Comparison of ENCODE assay signal across 7 cellular contexts in genomic region chr11:6258571-6258998, GRCh38. TPM values are rescaled to one million over a fixed set of nuclear protein-coding genes. Genes with fewer than 3 reads are reported as not detected.
DNase-seq lines count a peak whose midpoint lies in the region; ATAC-seq and TF ChIP-seq lines count a peak whose summit lies in the region.
"Had no signal": no experiment of that assay in that cellular context is flagged by ENCODE, and none has a peak within 500 bp of the region (broad histone marks: within the 10 kb centered on the region; RNA-seq: fewer than 3 reads in every experiment).

No MANE protein-coding gene starts in this region.

- peaks cover 8% of the 10 kb centered on the region for H3K4me1 Mint-ChIP-seq in activated naive CD8-positive, alpha-beta T cell (ENCODE audit: low read depth)
- no peaks in the 10 kb centered on the region for H3K4me1 Mint-ChIP-seq in activated naive CD8-positive, alpha-beta T cell treated with anti-CD3 and anti-CD28 coated beads for 36 hours
- H3K4me1 Mint-ChIP-seq in immature natural killer cell = peaks cover 7 to 11% of the 10 kb centered on the region in 2 donors
- no peaks in the 10 kb centered on the region for H3K4me1 Mint-ChIP-seq in type B pancreatic cell (ENCODE audit: unreplicated experiment)

- no peak for DNase-seq in activated naive CD8-positive, alpha-beta T cell treated with anti-CD3 and anti-CD28 coated beads for 36 hours
- no peak for DNase-seq in immature natural killer cell
- DNase-seq in type B pancreatic cell (ENCODE audit: extremely low spot score, unreplicated experiment) = no peak
- no peak for DNase-seq in colonic mucosa

- H3K27ac Mint-ChIP-seq in activated naive CD8-positive, alpha-beta T cell = no peak overlapping the region
- H3K27ac Mint-ChIP-seq in activated naive CD8-positive, alpha-beta T cell treated with anti-CD3 and anti-CD28 coated beads for 36 hours = no peak overlapping the region
- H3K27ac Mint-ChIP-seq in immature natural killer cell (no peak overlapping the region), type B pancreatic cell (no peak overlapping the region)

- no peaks in the 10 kb centered on the region for H3K9me3 ChIP-seq in colonic mucosa

- H3K27me3 ChIP-seq in colonic mucosa = peaks cover 29% of the 10 kb centered on the region

- no peaks in the 10 kb centered on the region for H3K36me3 Mint-ChIP-seq in activated naive CD8-positive, alpha-beta T cell
- H3K36me3 Mint-ChIP-seq in activated naive CD8-positive, alpha-beta T cell treated with anti-CD3 and anti-CD28 coated beads for 36 hours = no peaks in the 10 kb centered on the region
- H3K36me3 Mint-ChIP-seq in immature natural killer cell (no peaks in the 10 kb centered on the region), type B pancreatic cell (no peaks in the 10 kb centered on the region)

- H3K4me3 Mint-ChIP-seq in activated naive CD8-positive, alpha-beta T cell = peak overlapping the region; percentile 76
- no peak overlapping the region for H3K4me3 Mint-ChIP-seq in activated naive CD8-positive, alpha-beta T cell treated with anti-CD3 and anti-CD28 coated beads for 36 hours
- H3K4me3 Mint-ChIP-seq in immature natural killer cell = peak overlapping the region; percentile 69 to 81 (median 79)
- H3K4me3 Mint-ChIP-seq in type B pancreatic cell = peak overlapping the region; percentile 81

- no peak for ATAC-seq in HG03521 (IDR thresholded peaks at IDR 0.05; ENCODE audit: unreplicated experiment)

- no peaks in the 10 kb centered on the region for H3K36me3 ChIP-seq in colonic mucosa

- H3K27ac ChIP-seq in colonic mucosa = no peak overlapping the region

- H3K27me3 Mint-ChIP-seq in activated naive CD8-positive, alpha-beta T cell = peaks cover 5% of the 10 kb centered on the region
- peaks cover 17% of the 10 kb centered on the region for H3K27me3 Mint-ChIP-seq in activated naive CD8-positive, alpha-beta T cell treated with anti-CD3 and anti-CD28 coated beads for 36 hours
- peaks cover 0 to 8% (median 7%) of the 10 kb centered on the region in 3 donors for H3K27me3 Mint-ChIP-seq in immature natural killer cell (ENCODE audit: low read depth in 3 of 3)
- H3K27me3 Mint-ChIP-seq in type B pancreatic cell = no peaks in the 10 kb centered on the region

- no peak overlapping the region for H3K4me3 ChIP-seq in colonic mucosa

- no peak overlapping the region for H3K9ac ChIP-seq in colonic mucosa (ENCODE audit: low read depth in 2 of 2, low read length in 2 of 2)

- intact Hi-C loops in colonic mucosa (cut with DNase I) = loop anchor here (5.0 kb wide), 1 partner anchor 94 kb away; no protein-coding TSS in a partner anchor

- no peaks in the 10 kb centered on the region for H3K9me3 Mint-ChIP-seq in activated naive CD8-positive, alpha-beta T cell (ENCODE audit: low read depth)
- no peaks in the 10 kb centered on the region for H3K9me3 Mint-ChIP-seq in activated naive CD8-positive, alpha-beta T cell treated with anti-CD3 and anti-CD28 coated beads for 36 hours
- no peaks in the 10 kb centered on the region for H3K9me3 Mint-ChIP-seq in immature natural killer cell
- H3K9me3 Mint-ChIP-seq in type B pancreatic cell = no peaks in the 10 kb centered on the region

- no peaks in the 10 kb centered on the region for H3K4me1 ChIP-seq in colonic mucosa

- TF ChIP-seq CTCF in type B pancreatic cell (conservative IDR thresholded peaks at IDR 0.05) (no peak), colonic mucosa (IDR thresholded peaks at IDR 0.05) (no peak)

RNA-seq across cellular contexts. Expression of gene CCKBR, which starts 1.1 kb away (rescaled TPM):
- total RNA-seq in activated naive CD8-positive, alpha-beta T cell treated with anti-CD3 and anti-CD28 coated beads for 36 hours = under 1 TPM; 0.16 to 0.43 TPM
- not detected for polyA plus RNA-seq in immature natural killer cell
- 0.90 and 1.1 TPM in 2 replicates for total RNA-seq in type B pancreatic cell (ENCODE audit: low replicate concordance)
- not detected for total RNA-seq in colonic mucosa
- total RNA-seq: OCI-LY7 had no signal

RNA-seq across cellular contexts. Expression of gene CNGA4, which starts 19.7 kb away (rescaled TPM):
- total RNA-seq in activated naive CD8-positive, alpha-beta T cell treated with anti-CD3 and anti-CD28 coated beads for 36 hours = under 1 TPM; 0.10 to 0.30 TPM
- polyA plus RNA-seq in immature natural killer cell = not detected
- total RNA-seq in type B pancreatic cell (ENCODE audit: low replicate concordance) = 0.62 and 0.68 TPM in 2 replicates
- total RNA-seq in colonic mucosa = under 1 TPM in 1 of 2 donors, not detected in 1; 0.12 TPM

RNA-seq across cellular contexts. Expression of gene FHIP1B, which starts 24.1 kb away (rescaled TPM):
- 10 to 100 TPM; 14.2 to 16.0 TPM for total RNA-seq in activated naive CD8-positive, alpha-beta T cell treated with anti-CD3 and anti-CD28 coated beads for 36 hours
- 10 to 100 TPM; 11.9 to 20.5 (median 15.1) TPM for polyA plus RNA-seq in immature natural killer cell
- total RNA-seq in type B pancreatic cell (ENCODE audit: low replicate concordance) (50.7 and 52.5 TPM in 2 replicates), colonic mucosa (100 to 1,000 TPM in 1 of 2 donors, 10 to 100 TPM in 1; 84.6 to 107 TPM)

RNA-seq across cellular contexts. Expression of gene C11orf42, which starts 53.2 kb away (rescaled TPM):
- total RNA-seq in activated naive CD8-positive, alpha-beta T cell treated with anti-CD3 and anti-CD28 coated beads for 36 hours = not detected
- polyA plus RNA-seq in immature natural killer cell = not detected
- total RNA-seq in type B pancreatic cell (ENCODE audit: low replicate concordance) = not detected in 2 replicates
- total RNA-seq in colonic mucosa = not detected
- total RNA-seq: OCI-LY7 had no signal

RNA-seq across cellular contexts. Expression of gene OR52W1, which starts 59.6 kb away (rescaled TPM):
- total RNA-seq in activated naive CD8-positive, alpha-beta T cell treated with anti-CD3 and anti-CD28 coated beads for 36 hours = not detected
- not detected for polyA plus RNA-seq in immature natural killer cell
- total RNA-seq in type B pancreatic cell (ENCODE audit: low replicate concordance) = not detected in 2 replicates
- not detected for total RNA-seq in colonic mucosa
- total RNA-seq: OCI-LY7 had no signal
